In the genomic region with DNA sequence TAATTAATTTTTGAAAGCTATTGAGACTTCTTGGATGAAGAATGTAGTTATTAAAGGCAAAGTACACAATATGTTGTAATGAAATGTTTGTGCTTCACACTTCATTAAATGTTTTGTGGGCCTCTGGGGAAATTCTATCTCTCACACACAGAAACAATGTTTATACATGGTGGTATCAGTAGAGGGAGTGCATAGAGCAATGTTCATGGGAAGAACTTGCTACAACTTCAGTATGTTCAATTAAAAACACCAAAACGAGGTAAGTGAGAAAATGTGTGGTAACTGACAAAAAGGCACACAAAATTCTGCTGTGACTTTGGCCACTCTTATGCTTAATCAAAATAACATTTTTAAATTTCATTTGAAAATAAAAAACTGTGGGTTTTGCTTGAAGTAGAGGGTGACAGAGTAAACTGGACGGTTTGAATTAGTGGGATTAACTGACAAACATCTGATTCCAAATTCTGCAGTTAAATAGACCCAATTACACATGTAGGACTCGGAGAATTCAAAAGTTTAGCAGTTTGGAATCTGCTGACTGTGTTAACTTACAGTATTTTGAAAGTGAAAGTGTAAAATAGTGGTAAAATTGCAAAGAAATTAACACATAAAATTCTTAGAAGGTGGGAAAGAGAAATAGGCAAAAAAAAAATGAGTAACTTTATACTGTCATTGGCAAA, we compare ENCODE assay signal across 8 cellular contexts.
DNase-seq lines count a peak whose midpoint lies in the region; ATAC-seq and TF ChIP-seq lines count a peak whose summit lies in the region.

No MANE protein-coding gene starts in this region.

- no peak overlapping the region; the same call in 1 of the 2 replicates for H2BK20ac ChIP-seq in IMR-90 (ENCODE audit: low read depth, low read length)

- CTCF ChIA-PET in Caco-2 (lab: Charles Lee): no interaction called here
- CTCF ChIA-PET in IMR-90 (lab: Yijun Ruan, JAX): no interaction called here
- CTCF ChIA-PET in mammary epithelial cell (lab: Charles Lee; ENCODE audit: low non-redundant PET): no interaction called here

- H3K23ac ChIP-seq in IMR-90 (ENCODE audit: low read depth, low read length) (no peak overlapping the region), mesendoderm (ENCODE audit: low read length) (no peak overlapping the region)

- no peaks in the 10 kb centered on the region for H3K36me3 Mint-ChIP-seq in Caco-2 (ENCODE audit: insufficient read depth, unreplicated experiment)
- peaks cover 2% of the 10 kb centered on the region for H3K36me3 Mint-ChIP-seq in neural crest cell (ENCODE audit: low read depth)

- intact Hi-C loops in Caco-2 (cut with micrococcal nuclease; ENCODE audit: unreplicated experiment): no loop called here
- intact Hi-C loops in IMR-90 (cut with micrococcal nuclease): loop anchor here (2.0 kb wide), 1 partner anchor 40 kb away; no protein-coding TSS in a partner anchor
- intact Hi-C loops in mammary epithelial cell (cut with micrococcal nuclease): no loop called here

- H3K9me3 ChIP-seq in Caco-2 (no peaks in the 10 kb centered on the region), IMR-90 (ENCODE audit: control insufficient read depth, insufficient read depth, low read length) (no peaks in the 10 kb centered on the region), mammary epithelial cell (replicated peaks; ENCODE audit: insufficient read depth, low read length) (no peaks in the 10 kb centered on the region)

- H3K4ac ChIP-seq in IMR-90 (ENCODE audit: low read depth, low read length) (0 out of 2 replicates have a peak overlapping the region, but pooled peaks have one; percentile 41), mesendoderm (ENCODE audit: low read depth, low read length) (no peak overlapping the region)

- WGBS in IMR-90 (ENCODE audit: extremely low coverage in 2 of 2, insufficient read length in 1 of 2), 2 experiments: no CpG with 5 or more reads among the region's 3 CpGs
- 25% methylated on average over 3 of the region's 3 CpGs for WGBS in mammary epithelial cell (ENCODE audit: low coverage, missing lambda C conversion rate)
- no CpG with 5 or more reads among the region's 3 CpGs for WGBS in mesendoderm (ENCODE audit: extremely low coverage, insufficient coverage, low lambda C conversion rate)

- H3K4me3 Mint-ChIP-seq in Caco-2 (ENCODE audit: unreplicated experiment) (peak overlapping the region; percentile 32), neural crest cell (no peak overlapping the region)

- peaks cover 11% of the 10 kb centered on the region for H3K27me3 Mint-ChIP-seq in Caco-2 (ENCODE audit: insufficient read depth, unreplicated experiment)
- no peaks in the 10 kb centered on the region for H3K27me3 Mint-ChIP-seq in neural crest cell (ENCODE audit: low read depth)

- H3K27ac Mint-ChIP-seq in Caco-2 (ENCODE audit: unreplicated experiment) (no peak overlapping the region), neural crest cell (ENCODE audit: unreplicated experiment) (peak overlapping the region; percentile 86)

- no peak for TF ChIP-seq POLR2A in IMR-90 (IDR thresholded peaks at IDR 0.05; ENCODE audit: low read depth, low read length)

- no peaks in the 10 kb centered on the region for H3K27me3 ChIP-seq in Caco-2 (replicated peaks; ENCODE audit: control insufficient read depth, insufficient read depth, low read length)
- H3K27me3 ChIP-seq in IMR-90 (ENCODE audit: control insufficient read depth, insufficient read depth, low read length): no peaks in the 10 kb centered on the region
- H3K27me3 ChIP-seq in mammary epithelial cell (ENCODE audit: insufficient read depth, low read length): no peaks in the 10 kb centered on the region
- no peaks in the 10 kb centered on the region for H3K27me3 ChIP-seq in mesendoderm (ENCODE audit: insufficient read depth, low read length, poor library complexity)

- H3K79me1 ChIP-seq in IMR-90 (ENCODE audit: low read depth in 1 of 2, low read length in 2 of 2): no peaks in the 10 kb centered on the region
- H3K79me1 ChIP-seq in mesendoderm (ENCODE audit: low read length): no peaks in the 10 kb centered on the region

- BruUV-seq in Caco-2 (replicated peaks; lab: Mats Ljungman, UMichigan) (no TSS peak), IMR-90 (replicated peaks; lab: Mats Ljungman, UMichigan) (no TSS peak), mammary epithelial cell (replicated peaks; lab: Mats Ljungman, UMichigan) (no TSS peak)

- no peaks in the 10 kb centered on the region for H3K4me1 Mint-ChIP-seq in Caco-2 (ENCODE audit: low read depth, unreplicated experiment)
- peaks cover 45% of the 10 kb centered on the region for H3K4me1 Mint-ChIP-seq in neural crest cell

- H3K4me3 ChIP-seq in Caco-2 (ENCODE audit: low read depth, low read length) (no peak overlapping the region), IMR-90 (ENCODE audit: insufficient read depth, low read depth, low read length) (peak overlapping the region; percentile 48), mammary epithelial cell (replicated peaks in 1 of 3; ENCODE audit: insufficient read depth in 1 of 3, low read depth in 2 of 3, low read length in 3 of 3) (peak overlapping the region; percentile 30 to 51 (median 44)), mesendoderm (ENCODE audit: low read length) (no peak overlapping the region)

- H2AK9ac ChIP-seq in IMR-90 (replicated peaks; ENCODE audit: low read depth, low read length, poor library complexity): no peak overlapping the region

- H3K4me1 ChIP-seq in Caco-2 (no peaks in the 10 kb centered on the region), IMR-90 (ENCODE audit: control insufficient read depth, insufficient read depth, low read length) (peaks cover 9% of the 10 kb centered on the region), mammary epithelial cell (ENCODE audit: insufficient read depth, low read length) (peaks cover 8% of the 10 kb centered on the region), mesendoderm (ENCODE audit: control insufficient read depth, low read depth, low read length) (no peaks in the 10 kb centered on the region)

- no peak overlapping the region for H2BK15ac ChIP-seq in IMR-90 (ENCODE audit: low read depth, low read length)
- H2BK15ac ChIP-seq in mesendoderm (replicated peaks; ENCODE audit: low read depth): no peak overlapping the region

- no peak for TF ChIP-seq RAD21 in IMR-90 (IDR thresholded peaks at IDR 0.05; ENCODE audit: low read length)

- H3K9ac ChIP-seq in IMR-90 (ENCODE audit: low read depth, low read length) (peak overlapping the region; percentile 52), mammary epithelial cell (ENCODE audit: insufficient read depth, low read length) (peak overlapping the region; percentile 27), mesendoderm (ENCODE audit: low read length) (no peak overlapping the region)

- peak overlapping the region; percentile 4 to 92; a peak in 3 of 4 replicates for H4K8ac ChIP-seq in IMR-90 (ENCODE audit: low read depth in 2 of 2, low read length in 2 of 2)
- no peak overlapping the region for H4K8ac ChIP-seq in mesendoderm (ENCODE audit: low read depth, low read length)

- H3K79me2 ChIP-seq in mammary epithelial cell (ENCODE audit: insufficient read depth, low read length): no peaks in the 10 kb centered on the region
- H3K79me2 ChIP-seq in mesendoderm (ENCODE audit: control insufficient read depth, insufficient read depth, low read length): no peaks in the 10 kb centered on the region

- dilution Hi-C loops in IMR-90 (cut with HindIII; ENCODE audit: low sequenced_read_pairs, unreplicated experiment) (no loop called here), mammary epithelial cell (cut with HindIII; ENCODE audit: low sequenced_read_pairs) (no loop called here)

- H2BK120ac ChIP-seq in IMR-90 (ENCODE audit: low read depth, low read length) (peak overlapping the region; percentile 33; the same call in 1 of the 2 replicates), mesendoderm (ENCODE audit: low read depth, low read length) (no peak overlapping the region)

- H2BK5ac ChIP-seq in IMR-90 (ENCODE audit: low read depth, low read length, poor library complexity, severe bottlenecking) (peak overlapping the region; percentile 79), mesendoderm (ENCODE audit: low read length) (no peak overlapping the region)

- POLR2A ChIA-PET in Caco-2 (lab: Charles Lee) (no interaction called here), IMR-90 (lab: Charles Lee; ENCODE audit: unreplicated experiment) (no interaction called here)

- peak overlapping the region; percentile 54; the same call in 1 of the 2 replicates for H3K27ac ChIP-seq in IMR-90 (ENCODE audit: insufficient read depth, low read length)
- H3K27ac ChIP-seq in mammary epithelial cell (ENCODE audit: insufficient read depth, low read depth, low read length): peak overlapping the region; percentile 11
- H3K27ac ChIP-seq in mesendoderm (ENCODE audit: low read depth, low read length): no peak overlapping the region

- ATAC-seq in IMR-90 (ENCODE audit: low read depth): peak; percentile 70
- ATAC-seq in GM19328 (IDR thresholded peaks at IDR 0.05; ENCODE audit: unreplicated experiment): no peak

- 0 out of 2 replicates have a peak, but pooled peaks cover 4% of the 10 kb centered on the region for H3K9me1 ChIP-seq in IMR-90 (ENCODE audit: insufficient read depth, low read length)

- in situ Hi-C loops in IMR-90 (cut with MboI; ENCODE audit: low sequenced_read_pairs) (no loop called here), mammary epithelial cell (cut with MboI; ENCODE audit: low sequenced_read_pairs in 2 of 2) (no loop called here)

- H3K18ac ChIP-seq in IMR-90 (ENCODE audit: low read depth, low read length): peak overlapping the region; percentile 90
- no peak overlapping the region for H3K18ac ChIP-seq in mesendoderm (ENCODE audit: low read length)

- H3K9me3 Mint-ChIP-seq in Caco-2 (ENCODE audit: unreplicated experiment): no peaks in the 10 kb centered on the region
- H3K9me3 Mint-ChIP-seq in neural crest cell: peaks cover 2% of the 10 kb centered on the region

- peak overlapping the region; percentile 58; the same call in 1 of the 2 replicates for H3K56ac ChIP-seq in IMR-90 (ENCODE audit: extremely low read depth, insufficient read depth, low read length)
- H3K56ac ChIP-seq in mesendoderm (ENCODE audit: low read length): no peak overlapping the region

- H3K14ac ChIP-seq in IMR-90 (replicated peaks; ENCODE audit: low read depth, low read length): no peak overlapping the region

- H4K20me1 ChIP-seq in IMR-90 (ENCODE audit: insufficient read depth, low read length) (no peaks in the 10 kb centered on the region), mammary epithelial cell (ENCODE audit: insufficient read depth, low read length) (no peaks in the 10 kb centered on the region)

- peak overlapping the region; percentile 97 for H4K5ac ChIP-seq in IMR-90 (ENCODE audit: low read depth, low read length)
- H4K5ac ChIP-seq in mesendoderm (ENCODE audit: low read length): no peak overlapping the region

- DNase-seq in Caco-2 (no peak), IMR-90 (peak; percentile 14), mammary epithelial cell (no peak), neural crest cell (ENCODE audit: low read depth, low spot score) (no peak), midbrain (lab: John Stamatoyannopoulos, UW) (no peak), mesendoderm (no peak), NAMALWA (ENCODE audit: low spot score) (no peak)

- TF ChIP-seq CTCF in Caco-2 (IDR thresholded peaks at IDR 0.05; ENCODE audit: insufficient read depth in 1 of 2, low read depth in 1 of 2, low read length in 1 of 2, severe bottlenecking in 1 of 2, unreplicated experiment in 1 of 2): no peak
- peak; percentile 13; the same call in 1 of the 2 replicates for TF ChIP-seq CTCF in IMR-90 (conservative IDR thresholded peaks at IDR 0.05; ENCODE audit: low read depth, low read length)
- TF ChIP-seq CTCF in mammary epithelial cell (conservative IDR thresholded peaks at IDR 0.05 in 1 of 2, IDR thresholded peaks at IDR 0.05 in 1 of 2; ENCODE audit: extremely low read depth in 1 of 2, insufficient read depth in 1 of 2, low read depth in 1 of 2, low read length in 2 of 2): peak in 1 of 2 donors; percentile 19
- TF ChIP-seq CTCF in neural crest cell (conservative IDR thresholded peaks at IDR 0.05): no peak

- H3K4me2 ChIP-seq in IMR-90 (ENCODE audit: low read depth, low read length): peak overlapping the region; percentile 99
- H3K4me2 ChIP-seq in mammary epithelial cell (ENCODE audit: insufficient read depth, low read depth, low read length): peak overlapping the region; percentile 82
- H3K4me2 ChIP-seq in mesendoderm (ENCODE audit: low read length): no peak overlapping the region

- H2AFZ ChIP-seq in IMR-90 (replicated peaks; ENCODE audit: low read length, poor library complexity) (no peak overlapping the region), mammary epithelial cell (ENCODE audit: low read depth, low read length) (peak overlapping the region; percentile 98)

- no peak overlapping the region for H4K91ac ChIP-seq in IMR-90 (ENCODE audit: insufficient read depth, low read depth, low read length)

- H2AK5ac ChIP-seq in IMR-90 (ENCODE audit: low read depth, low read length): no peak overlapping the region
- H2AK5ac ChIP-seq in mesendoderm (ENCODE audit: low read length): no peak overlapping the region

- H3K36me3 ChIP-seq in Caco-2 (ENCODE audit: control insufficient read depth, insufficient read depth, low read length): no peaks in the 10 kb centered on the region
- no peaks in the 10 kb centered on the region for H3K36me3 ChIP-seq in IMR-90 (ENCODE audit: control insufficient read depth, insufficient read depth, low read length)
- no peaks in the 10 kb centered on the region for H3K36me3 ChIP-seq in mammary epithelial cell (ENCODE audit: insufficient read depth, low read length)
- no peaks in the 10 kb centered on the region for H3K36me3 ChIP-seq in mesendoderm (ENCODE audit: control insufficient read depth, insufficient read depth, low read length)

Comparison
In these comparisons a context has a peak if more than half of its experiments do, and no peak if none do; other contexts are left out.
1. H3K4me3 ChIP-seq: peak in IMR-90 (single experiment) and mammary epithelial cell (3 of 3); none in Caco-2 (single experiment) and mesendoderm (single experiment).